1 cellular context compared by ENCODE assay signal in genomic region chr7:1121886-1122831, GRCh38.
TF ChIP-seq lines count a peak whose summit lies in the region.

No MANE protein-coding gene starts in this region.

TF ChIP-seq in WTC11, 78 proteins besides CTCF, POLR2A, EP300 and RAD21 (continued from another document):
- TF ChIP-seq, protein P1, sequence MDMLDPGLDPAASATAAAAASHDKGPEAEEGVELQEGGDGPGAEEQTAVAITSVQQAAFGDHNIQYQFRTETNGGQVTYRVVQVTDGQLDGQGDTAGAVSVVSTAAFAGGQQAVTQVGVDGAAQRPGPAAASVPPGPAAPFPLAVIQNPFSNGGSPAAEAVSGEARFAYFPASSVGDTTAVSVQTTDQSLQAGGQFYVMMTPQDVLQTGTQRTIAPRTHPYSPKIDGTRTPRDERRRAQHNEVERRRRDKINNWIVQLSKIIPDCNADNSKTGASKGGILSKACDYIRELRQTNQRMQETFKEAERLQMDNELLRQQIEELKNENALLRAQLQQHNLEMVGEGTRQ (CRISPR knock-in tag; IDR thresholded peaks at IDR 0.05), result peak; percentile 65
- TF ChIP-seq ARID4B (CRISPR knock-in tag; IDR thresholded peaks at IDR 0.05; ENCODE audit: borderline replicate concordance) (no peak), OVOL2 (CRISPR knock-in tag; IDR thresholded peaks at IDR 0.05; ENCODE audit: borderline replicate concordance) (no peak), RORB (CRISPR knock-in tag; IDR thresholded peaks at IDR 0.05) (no peak)
- TF ChIP-seq, protein P2, sequence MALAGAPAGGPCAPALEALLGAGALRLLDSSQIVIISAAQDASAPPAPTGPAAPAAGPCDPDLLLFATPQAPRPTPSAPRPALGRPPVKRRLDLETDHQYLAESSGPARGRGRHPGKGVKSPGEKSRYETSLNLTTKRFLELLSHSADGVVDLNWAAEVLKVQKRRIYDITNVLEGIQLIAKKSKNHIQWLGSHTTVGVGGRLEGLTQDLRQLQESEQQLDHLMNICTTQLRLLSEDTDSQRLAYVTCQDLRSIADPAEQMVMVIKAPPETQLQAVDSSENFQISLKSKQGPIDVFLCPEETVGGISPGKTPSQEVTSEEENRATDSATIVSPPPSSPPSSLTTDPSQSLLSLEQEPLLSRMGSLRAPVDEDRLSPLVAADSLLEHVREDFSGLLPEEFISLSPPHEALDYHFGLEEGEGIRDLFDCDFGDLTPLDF (CRISPR knock-in tag; IDR thresholded peaks at IDR 0.05), result no peak
- TF ChIP-seq, protein P3, sequence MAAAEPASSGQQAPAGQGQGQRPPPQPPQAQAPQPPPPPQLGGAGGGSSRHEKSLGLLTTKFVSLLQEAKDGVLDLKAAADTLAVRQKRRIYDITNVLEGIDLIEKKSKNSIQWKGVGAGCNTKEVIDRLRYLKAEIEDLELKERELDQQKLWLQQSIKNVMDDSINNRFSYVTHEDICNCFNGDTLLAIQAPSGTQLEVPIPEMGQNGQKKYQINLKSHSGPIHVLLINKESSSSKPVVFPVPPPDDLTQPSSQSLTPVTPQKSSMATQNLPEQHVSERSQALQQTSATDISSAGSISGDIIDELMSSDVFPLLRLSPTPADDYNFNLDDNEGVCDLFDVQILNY (CRISPR knock-in tag; IDR thresholded peaks at IDR 0.05), result no peak
